ENCODE assay signal across 8 cellular contexts in genomic region chr12:50084775-50085614, GRCh38. TPM values are rescaled to one million over a fixed set of nuclear protein-coding genes. Genes with fewer than 3 reads are reported as not detected.
DNase-seq lines count a peak whose midpoint lies in the region; ATAC-seq and TF ChIP-seq lines count a peak whose summit lies in the region.

TSS of gene SMARCD1 (plus strand) at chr12:50085342. CDS start at chr12:50085370, 28 bp downstream.

- POLR2A ChIA-PET in HEK293T (lab: Yijun Ruan, JAX) (interaction anchor here (0.6 to 2.6 kb wide), 30 partner anchors 10 to 410 kb away, joined by 3 to 56 read pairs (median 4); partner anchors contain the start of genes CERS5, COX14, RACGAP1 and TMBIM6), SK-N-SH (lab: Yijun Ruan, JAX) (interaction anchor here (0.6 to 2.3 kb wide), 22 partner anchors 9 to 242 kb away, joined by 3 to 23 read pairs (median 3); partner anchors contain the start of genes BCDIN3D, CERS5, COX14 and GPD1)

- peaks cover 43% of the 10 kb centered on the region for H3K4me1 Mint-ChIP-seq in activated naive CD4-positive, alpha-beta T cell treated with anti-CD3 and anti-CD28 coated beads, Interleukin-2, amount 50 U/mL, for 24 hours

- whole genome bisulfite sequencing in SK-N-SH (ENCODE audit: low lambda C conversion rate) = 1% methylated on average over 28 of the region's 69 CpGs

- peak within 1 kb of the TSS; percentile 88 for H3K4me2 ChIP-seq in SK-N-SH
- H3K4me2 ChIP-seq in osteoblast (ENCODE audit: insufficient read depth, low read length) = peak within 1 kb of the TSS; percentile 98

- no peak for TF ChIP-seq RAD21 in SK-N-SH (IDR thresholded peaks at IDR 0.05; ENCODE audit: low read length)

- H3K4me1 ChIP-seq in SK-N-SH (ENCODE audit: control insufficient read depth in 1 of 2, insufficient read depth in 2 of 2, low read depth in 1 of 2, low read length in 1 of 2) (peaks cover 18 to 22% of the 10 kb centered on the region in 2 experiments), osteoblast (ENCODE audit: insufficient read depth, low read length) (peaks cover 26% of the 10 kb centered on the region), thoracic aorta (ENCODE audit: control insufficient read depth in 1 of 2, low read depth in 2 of 2) (peaks cover 3 to 32% of the 10 kb centered on the region in 2 donors)

- DNase-seq in GM04504 (ENCODE audit: low read depth) (peak; percentile 80), HEK293T (ENCODE audit: extremely low spot score) (peak; percentile 88), NAMALWA (ENCODE audit: low spot score) (peak; percentile 94), SK-N-SH (peak; percentile 98), glomerular visceral epithelial cell (ENCODE audit: extremely low spot score) (peak; percentile 92), osteoblast (ENCODE audit: insufficient read length, low spot score, missing footprints) (peak; percentile 98), thoracic aorta (ENCODE audit: low spot score) (peak; percentile 71)

- no peaks in the 10 kb centered on the region for H3K9me2 ChIP-seq in SK-N-SH

- TF ChIP-seq EP300 in SK-N-SH (IDR thresholded peaks at IDR 0.05; ENCODE audit: borderline replicate concordance in 1 of 2, low read depth in 1 of 2, low read length in 1 of 2) = no peak

- H3K27me3 ChIP-seq in SK-N-SH (ENCODE audit: insufficient read depth) (no peaks in the 10 kb centered on the region), osteoblast (ENCODE audit: insufficient read depth, low read length) (no peaks in the 10 kb centered on the region), thoracic aorta (replicated peaks; ENCODE audit: insufficient read depth) (no peaks in the 10 kb centered on the region)

- ATAC-seq in thoracic aorta (ENCODE audit: insufficient number of reproducible peaks, low FRiP score, low read depth) = peak; percentile 61

- H3K79me2 ChIP-seq in SK-N-SH (ENCODE audit: insufficient read depth) (peaks cover 33% of the 10 kb centered on the region), osteoblast (ENCODE audit: insufficient read depth, low read length) (peaks cover 20% of the 10 kb centered on the region)

- H3K4me3 Mint-ChIP-seq in activated naive CD4-positive, alpha-beta T cell treated with anti-CD3 and anti-CD28 coated beads, Interleukin-2, amount 50 U/mL, for 24 hours = peak within 1 kb of the TSS; percentile 93

- peak within 1 kb of the TSS; percentile 89 for H3K9ac ChIP-seq in SK-N-SH

- CTCF ChIA-PET in HEK293T (lab: Yijun Ruan, JAX) (interaction anchor here (0.5 to 2.3 kb wide), 19 partner anchors 11 to 562 kb away, joined by 3 to 16 read pairs (median 4); partner anchors contain the start of gene COX14), SK-N-SH (lab: Yijun Ruan, JAX) (interaction anchor here (0.6 to 5.4 kb wide), 32 partner anchors 8 to 230 kb away, joined by 3 to 51 read pairs (median 4); partner anchors contain the start of genes CERS5 and COX14)

- peaks cover 43% of the 10 kb centered on the region for H3F3A ChIP-seq in SK-N-SH (replicated peaks; ENCODE audit: insufficient read depth)

- H3K9me3 ChIP-seq in SK-N-SH = no peaks in the 10 kb centered on the region
- H3K9me3 ChIP-seq in osteoblast (ENCODE audit: low read depth, low read length) = no peaks in the 10 kb centered on the region
- no peaks in the 10 kb centered on the region for H3K9me3 ChIP-seq in thoracic aorta

- peak within 1 kb of the TSS; percentile 87 to 91 for H3K27ac ChIP-seq in SK-N-SH (ENCODE audit: low read depth in 2 of 2, low read length in 1 of 2)
- H3K27ac ChIP-seq in osteoblast (ENCODE audit: low read depth, low read length) = peak within 1 kb of the TSS; percentile 90
- H3K27ac ChIP-seq in thoracic aorta = peak within 1 kb of the TSS; percentile 91 to 95

- peaks cover 16 to 36% of the 10 kb centered on the region in 2 experiments for H3K36me3 ChIP-seq in SK-N-SH (replicated peaks in 1 of 2; ENCODE audit: control insufficient read depth in 1 of 2, insufficient read depth in 2 of 2, low read length in 1 of 2)
- H3K36me3 ChIP-seq in osteoblast (ENCODE audit: insufficient read depth, low read length) = peaks cover 30% of the 10 kb centered on the region
- H3K36me3 ChIP-seq in thoracic aorta = peaks cover 20% of the 10 kb centered on the region

- H4K20me1 ChIP-seq in SK-N-SH (ENCODE audit: insufficient read depth) = peaks cover 22% of the 10 kb centered on the region
- peaks cover 13% of the 10 kb centered on the region for H4K20me1 ChIP-seq in osteoblast (ENCODE audit: insufficient read depth, low read length)

- no peaks in the 10 kb centered on the region for H3K9me3 Mint-ChIP-seq in activated naive CD4-positive, alpha-beta T cell treated with anti-CD3 and anti-CD28 coated beads, Interleukin-2, amount 50 U/mL, for 24 hours

- no peaks in the 10 kb centered on the region for H3K36me3 Mint-ChIP-seq in activated naive CD4-positive, alpha-beta T cell treated with anti-CD3 and anti-CD28 coated beads, Interleukin-2, amount 50 U/mL, for 24 hours

- H3K27me3 Mint-ChIP-seq in activated naive CD4-positive, alpha-beta T cell treated with anti-CD3 and anti-CD28 coated beads, Interleukin-2, amount 50 U/mL, for 24 hours = no peaks in the 10 kb centered on the region

- H3K27ac Mint-ChIP-seq in activated naive CD4-positive, alpha-beta T cell treated with anti-CD3 and anti-CD28 coated beads, Interleukin-2, amount 50 U/mL, for 24 hours = peak within 1 kb of the TSS; percentile 95

- H3K4me3 ChIP-seq in SK-N-SH (ENCODE audit: low read depth in 2 of 2, low read length in 1 of 2) = peak within 1 kb of the TSS; percentile 77 to 79
- peak within 1 kb of the TSS; percentile 94 for H3K4me3 ChIP-seq in osteoblast (ENCODE audit: insufficient read depth, low read length)
- peak within 1 kb of the TSS; percentile 75 for H3K4me3 ChIP-seq in thoracic aorta

- peak; percentile 67 for TF ChIP-seq CTCF in SK-N-SH (IDR thresholded peaks at IDR 0.05)
- peak; percentile 60 for TF ChIP-seq CTCF in osteoblast (IDR thresholded peaks at IDR 0.05; ENCODE audit: extremely low read depth, low read depth, low read length)
- no peak for TF ChIP-seq CTCF in thoracic aorta (IDR thresholded peaks at IDR 0.05)

- H2AFZ ChIP-seq in SK-N-SH (ENCODE audit: low read depth) (peak within 1 kb of the TSS; percentile 93), osteoblast (ENCODE audit: low read length) (peak within 1 kb of the TSS; percentile 94)

TF ChIP-seq in HEK293T, 16 proteins besides CTCF, POLR2A, EP300 and RAD21:
- TF ChIP-seq FOXK2 (IDR thresholded peaks at IDR 0.05) = no peak
- no peak for TF ChIP-seq CTBP1 (IDR thresholded peaks at IDR 0.05; ENCODE audit: borderline replicate concordance)
- no peak for TF ChIP-seq ARNT (IDR thresholded peaks at IDR 0.05)
- TF ChIP-seq SP1 (IDR thresholded peaks at IDR 0.05) = no peak
- no peak for TF ChIP-seq PKNOX1 (IDR thresholded peaks at IDR 0.05)
- TF ChIP-seq FOXA1 (IDR thresholded peaks at IDR 0.05) = no peak
- no peak for TF ChIP-seq LEF1 (IDR thresholded peaks at IDR 0.05; ENCODE audit: borderline replicate concordance)
- TF ChIP-seq FOXM1 (IDR thresholded peaks at IDR 0.05; ENCODE audit: borderline replicate concordance) = no peak
- no peak for TF ChIP-seq ZNF384 (IDR thresholded peaks at IDR 0.05)
- TF ChIP-seq ELF4 (IDR thresholded peaks at IDR 0.05) = no peak
- TF ChIP-seq L3MBTL2 (conservative IDR thresholded peaks at IDR 0.05) = no peak
- no peak for TF ChIP-seq HDGF (IDR thresholded peaks at IDR 0.05; ENCODE audit: borderline replicate concordance)
- TF ChIP-seq NFRKB (IDR thresholded peaks at IDR 0.05) = no peak
- TF ChIP-seq BHLHE40 (IDR thresholded peaks at IDR 0.05; ENCODE audit: borderline replicate concordance) = no peak
- no peak for TF ChIP-seq SUZ12 (IDR thresholded peaks at IDR 0.05)
- no peak for TF ChIP-seq TARDBP (IDR thresholded peaks at IDR 0.05)

TF ChIP-seq in SK-N-SH, 30 proteins besides CTCF, POLR2A, EP300 and RAD21 (continues in another document):
- TF ChIP-seq SIN3A (IDR thresholded peaks at IDR 0.05; ENCODE audit: borderline replicate concordance, low read depth, low read length) (peak; percentile 68), RFX5 (IDR thresholded peaks at IDR 0.05; ENCODE audit: low read length) (no peak), FOXM1 (IDR thresholded peaks at IDR 0.05; ENCODE audit: low read depth) (no peak), TCF12 (IDR thresholded peaks at IDR 0.05) (0 out of 2 replicates have a peak, but pooled peaks have one; percentile 9), IRF3 (IDR thresholded peaks at IDR 0.05; ENCODE audit: low read depth, low read length) (no peak), CHD2 (IDR thresholded peaks at IDR 0.05; ENCODE audit: low read length, partially characterized antibody) (peak; percentile 61), RCOR1 (IDR thresholded peaks at IDR 0.05; ENCODE audit: low read length) (peak; percentile 58), MEF2A (IDR thresholded peaks at IDR 0.05; ENCODE audit: borderline replicate concordance, low read depth) (no peak), RXRA (IDR thresholded peaks at IDR 0.05; ENCODE audit: borderline replicate concordance, low read depth) (no peak; the same call in 1 of the 2 replicates), JUND (IDR thresholded peaks at IDR 0.05) (no peak), YY1 (IDR thresholded peaks at IDR 0.05; ENCODE audit: low read depth) (peak; percentile 87), POLR2AphosphoS5 (IDR thresholded peaks at IDR 0.05; ENCODE audit: low read depth, low read length) (peak; percentile 58), USF1 (IDR thresholded peaks at IDR 0.05; ENCODE audit: borderline replicate concordance, low read depth) (no peak), FOSL2 (IDR thresholded peaks at IDR 0.05; ENCODE audit: borderline replicate concordance, low read depth) (no peak; the same call in 1 of the 2 replicates), GATA2 (CRISPR knock-in tag; IDR thresholded peaks at IDR 0.05) (no peak), ELF1 (IDR thresholded peaks at IDR 0.05) (peak; percentile 63)

RNA-seq across cellular contexts. Expression of gene SMARCD1, which starts in this region (rescaled TPM):
- polyA plus RNA-seq in SK-N-SH (2012; rRNA removed) = 58.5 and 77.2 TPM in 2 replicates
- 37.1 and 43.2 TPM in 2 replicates for polyA plus RNA-seq in SK-N-SH (2012; cell fraction: cytosol; rRNA removed)
- 190 and 230 TPM in 2 replicates for polyA plus RNA-seq in SK-N-SH (2012; cell fraction: nucleus; rRNA removed)
- 50.3 and 53.0 TPM in 2 replicates for total RNA-seq in osteoblast
- total RNA-seq in thoracic aorta = 10 to 100 TPM; 53.6 to 60.0 TPM

Comparison
In these comparisons a context has a peak if more than half of its experiments do, and no peak if none do; other contexts are left out.
1. Peak in every context shown above with its lines: DNase-seq, ATAC-seq, H3K4me3 ChIP-seq and H3K27ac ChIP-seq.